21 cellular contexts compared by ENCODE assay signal in the genomic region with DNA sequence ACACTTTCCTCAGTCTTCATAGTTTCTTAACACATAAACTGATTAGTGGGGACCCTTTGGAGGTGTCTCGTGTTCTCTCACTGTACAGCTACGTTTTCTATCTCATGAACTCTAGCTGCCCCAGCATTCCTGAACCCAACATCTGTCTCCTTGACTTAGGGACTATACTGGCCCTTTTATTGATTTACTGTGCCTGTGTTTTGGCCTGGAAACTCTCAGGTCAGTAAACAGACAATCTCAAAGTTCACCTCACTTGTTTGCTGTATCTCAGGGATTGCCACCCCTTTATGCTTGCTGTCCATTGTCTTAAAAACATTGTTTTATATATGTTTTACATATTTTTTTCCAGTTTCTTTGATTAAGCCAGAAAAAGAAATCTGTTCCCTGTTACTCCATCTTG.
"Had no signal": no experiment of that assay in that cellular context is flagged by ENCODE, and none has a peak within 500 bp of the region (broad histone marks: within the 10 kb centered on the region; RNA-seq: fewer than 3 reads in every experiment).

No MANE protein-coding gene starts in this region.

- H3K27ac ChIP-seq: heart left ventricle, left lung, neutrophil, parathyroid adenoma, right atrium auricular region, skin epidermis, suprapubic skin, thoracic aorta, tibial artery, upper lobe of right lung had no signal

- H3K9ac ChIP-seq: parathyroid adenoma had no signal

- H3K4me1 ChIP-seq: heart left ventricle, left lung, parathyroid adenoma, right atrium auricular region, suprapubic skin, tibial artery, upper lobe of right lung had no signal

- H3K9me3 ChIP-seq: neutrophil, right atrium auricular region, suprapubic skin, thoracic aorta, tibial artery, upper lobe of right lung had no signal

- H2AFZ ChIP-seq: parathyroid adenoma had no signal

- DNase-seq: heart left ventricle; islet precursor cell; left lung; mesendoderm; naive thymus-derived CD8-positive, alpha-beta T cell; occipital lobe; stimulated activated CD4-positive, alpha-beta T cell treated with anti-CD3 and anti-CD28 coated beads, Interleukin-4, amount 100 ng/mL, for 24 hours; stimulated activated naive CD4-positive, alpha-beta T cell; tibial artery; trophoblast cell; upper lobe of right lung had no signal

- ATAC-seq: heart left ventricle; left lung; naive thymus-derived CD8-positive, alpha-beta T cell; sciatic nerve; stimulated activated effector memory CD8-positive, alpha-beta T cell treated with anti-CD3 and anti-CD28 coated beads, Interleukin-12 subunit alpha, Interleukin-12 subunit beta, amount 100 ng/mL, for 72 hours; upper lobe of right lung had no signal

- H3K27me3 ChIP-seq: heart left ventricle, left lung, neutrophil, right atrium auricular region, suprapubic skin, tibial artery, upper lobe of right lung had no signal

- H3K36me3 ChIP-seq: heart left ventricle, left lung, neutrophil, right atrium auricular region, suprapubic skin, thoracic aorta, tibial artery, upper lobe of right lung had no signal

- H3K79me2 ChIP-seq: parathyroid adenoma had no signal

- H3K4me3 ChIP-seq: heart left ventricle, left lung, lung, right atrium auricular region, skin epidermis, suprapubic skin, thoracic aorta, tibial artery, upper lobe of right lung had no signal

- FAIRE-seq: urothelium cell line had no signal
